12 cellular contexts compared by ENCODE assay signal in the genomic region with DNA sequence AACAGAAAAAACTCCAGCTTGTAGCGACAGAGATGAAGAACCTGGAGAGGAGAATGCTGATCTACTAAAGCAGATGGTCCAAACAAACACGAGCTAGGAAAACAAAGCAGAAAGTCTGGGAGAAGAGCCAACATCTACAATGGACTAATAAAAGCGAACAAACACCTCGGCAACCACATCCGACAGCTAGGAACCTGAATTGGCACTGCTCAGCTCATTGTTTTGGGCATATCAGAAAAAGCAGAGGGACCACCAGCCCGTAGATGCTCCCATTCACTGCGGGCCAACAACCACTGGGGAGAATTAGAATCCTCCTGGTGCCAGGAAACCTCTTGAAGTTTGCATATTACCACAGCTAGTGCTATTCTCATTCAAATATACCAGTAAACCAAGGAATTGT.
DNase-seq lines count a peak whose midpoint lies in the region; ATAC-seq, FAIRE-seq and TF ChIP-seq lines count a peak whose summit lies in the region.
"Had no signal": no experiment of that assay in that cellular context is flagged by ENCODE, and none has a peak within 500 bp of the region (broad histone marks: within the 10 kb centered on the region; RNA-seq: fewer than 3 reads in every experiment).

No MANE protein-coding gene starts in this region.

- no peak for TF ChIP-seq CTCF in GM23338 (conservative IDR thresholded peaks at IDR 0.05; ENCODE audit: low read depth in 2 of 2)
- no peak for TF ChIP-seq CTCF in psoas muscle (IDR thresholded peaks at IDR 0.05)
- TF ChIP-seq CTCF in suprapubic skin (IDR thresholded peaks at IDR 0.05) = no peak

- WGBS in psoas muscle, 3 donors = 12 to 27% (median 26%) methylated on average over 7 of the region's 7 CpGs
- WGBS in suprapubic skin = 55% methylated on average over 7 of the region's 7 CpGs

- TF ChIP-seq POLR2A in suprapubic skin (IDR thresholded peaks at IDR 0.05) = no peak

- intact Hi-C loops in psoas muscle (cut with DNase I) = no loop called here

- H4K20me1 ChIP-seq in GM23338 (replicated peaks; ENCODE audit: insufficient read depth) = no peaks in the 10 kb centered on the region

- DNase-seq in GM23338 (ENCODE audit: low spot score) (no peak), NCI-H1436 treated with DMSO at 0.1 percent for 48 hours (lab: John Stamatoyannopoulos, UW) (peak; percentile 90), NCI-H748 treated with DMSO at 0.1 percent for 48 hours (lab: John Stamatoyannopoulos, UW) (peak; percentile 99), psoas muscle (no peak), SKM-1 (lab: John Stamatoyannopoulos, UW; ENCODE audit: unreplicated experiment) (no peak), suprapubic skin (ENCODE audit: low spot score in 2 of 2) (no peak)
- DNase-seq: activated CD4-positive, alpha-beta T cell treated with anti-CD3 and anti-CD28 coated beads, Interleukin-2, amount 50 U/mL, for 1 hour; CD8-positive, alpha-beta memory T cell; right lobe of liver had no signal

- H3K4me3 Mint-ChIP-seq in GM23338 = no peak overlapping the region
- H3K4me3 Mint-ChIP-seq: CD8-positive, alpha-beta memory T cell had no signal

- H3K79me2 ChIP-seq in GM23338 (replicated peaks; ENCODE audit: insufficient read depth) = no peaks in the 10 kb centered on the region

- H3K4me1 ChIP-seq in GM23338 (ENCODE audit: insufficient read depth) = peaks cover 26% of the 10 kb centered on the region
- no peaks in the 10 kb centered on the region for H3K4me1 ChIP-seq in psoas muscle
- H3K4me1 ChIP-seq in suprapubic skin = no peaks in the 10 kb centered on the region
- H3K4me1 ChIP-seq: right lobe of liver, tibial nerve had no signal

- no peak for TF ChIP-seq EP300 in suprapubic skin (IDR thresholded peaks at IDR 0.05)

- no peaks in the 10 kb centered on the region for H3K9me3 ChIP-seq in psoas muscle
- no peaks in the 10 kb centered on the region for H3K9me3 ChIP-seq in suprapubic skin
- H3K9me3 ChIP-seq: right lobe of liver, tibial nerve had no signal

- 0 out of 2 replicates have a peak overlapping the region, but pooled peaks have one; percentile 39 for H2AFZ ChIP-seq in GM23338

- H3K27me3 Mint-ChIP-seq in GM23338 (ENCODE audit: insufficient read depth, low read depth, poor library complexity) = peaks cover 3% of the 10 kb centered on the region
- H3K27me3 Mint-ChIP-seq: CD8-positive, alpha-beta memory T cell had no signal

- peak overlapping the region; percentile 46 for H3K4me2 ChIP-seq in GM23338

- H3K9me2 ChIP-seq in GM23338 (ENCODE audit: insufficient read depth) = no peaks in the 10 kb centered on the region; the same call in 1 of the 2 replicates

- FAIRE-seq in islet of Langerhans (lab: Jason Lieb, UNC) = peak; percentile 99

- H3K27me3 ChIP-seq in GM23338 (ENCODE audit: insufficient read depth) (no peaks in the 10 kb centered on the region), psoas muscle (ENCODE audit: insufficient read depth in 3 of 3, low read length in 2 of 3) (no peaks in the 10 kb centered on the region), suprapubic skin (no peaks in the 10 kb centered on the region)
- H3K27me3 ChIP-seq: right lobe of liver, tibial nerve had no signal

- H3K36me3 ChIP-seq in GM23338 (ENCODE audit: insufficient read depth) = no peaks in the 10 kb centered on the region; the same call in 1 of the 2 replicates
- no peaks in the 10 kb centered on the region for H3K36me3 ChIP-seq in psoas muscle (ENCODE audit: insufficient read depth in 1 of 2, low read depth in 1 of 2)
- H3K36me3 ChIP-seq in suprapubic skin = no peaks in the 10 kb centered on the region
- H3K36me3 ChIP-seq: right lobe of liver, tibial nerve had no signal

- H3K27ac Mint-ChIP-seq in GM23338 = no peak overlapping the region
- H3K27ac Mint-ChIP-seq: activated naive CD4-positive, alpha-beta T cell treated with anti-CD3 and anti-CD28 coated beads, Interleukin-2, amount 50 U/mL, for 72 hours; CD8-positive, alpha-beta memory T cell had no signal

- H3K36me3 Mint-ChIP-seq in GM23338 (ENCODE audit: low read depth) = peaks cover 4% of the 10 kb centered on the region; the same call in 2 of the 3 replicates
- H3K36me3 Mint-ChIP-seq: activated naive CD4-positive, alpha-beta T cell treated with anti-CD3 and anti-CD28 coated beads, Interleukin-2, amount 50 U/mL, for 72 hours; CD8-positive, alpha-beta memory T cell had no signal

- H3K4me1 Mint-ChIP-seq in GM23338 = peaks cover 18% of the 10 kb centered on the region
- H3K4me1 Mint-ChIP-seq: CD8-positive, alpha-beta memory T cell had no signal

- no peaks in the 10 kb centered on the region for H3F3A ChIP-seq in GM23338 (replicated peaks; ENCODE audit: low read depth)

- H3K27ac ChIP-seq in GM23338 (ENCODE audit: low read depth) (no peak overlapping the region), psoas muscle (no peak overlapping the region), suprapubic skin (no peak overlapping the region)
- H3K27ac ChIP-seq: right lobe of liver, tibial nerve had no signal

- ATAC-seq in GM23338 = no peak
- no peak for ATAC-seq in psoas muscle
- ATAC-seq: activated naive CD4-positive, alpha-beta T cell treated with anti-CD3 and anti-CD28 coated beads, Interleukin-2, amount 50 U/mL, for 72 hours had no signal

- no peak overlapping the region for H3K4me3 ChIP-seq in GM23338
- no peak overlapping the region for H3K4me3 ChIP-seq in psoas muscle
- H3K4me3 ChIP-seq in suprapubic skin = no peak overlapping the region
- H3K4me3 ChIP-seq: right lobe of liver, tibial nerve had no signal

- H3K9me3 Mint-ChIP-seq in GM23338 = 0 out of 3 replicates have a peak, but pooled peaks cover 3% of the 10 kb centered on the region
- H3K9me3 Mint-ChIP-seq: activated naive CD4-positive, alpha-beta T cell treated with anti-CD3 and anti-CD28 coated beads, Interleukin-2, amount 50 U/mL, for 72 hours had no signal

TF ChIP-seq in GM23338, 12 proteins besides CTCF, POLR2A, EP300 and RAD21 (continues in another document):
- TF ChIP-seq NANOG (IDR thresholded peaks at IDR 0.05; ENCODE audit: borderline replicate concordance) = no peak
- TF ChIP-seq STAT1 (IDR thresholded peaks at IDR 0.05; ENCODE audit: unreplicated experiment) = no peak
- TF ChIP-seq, protein P1, sequence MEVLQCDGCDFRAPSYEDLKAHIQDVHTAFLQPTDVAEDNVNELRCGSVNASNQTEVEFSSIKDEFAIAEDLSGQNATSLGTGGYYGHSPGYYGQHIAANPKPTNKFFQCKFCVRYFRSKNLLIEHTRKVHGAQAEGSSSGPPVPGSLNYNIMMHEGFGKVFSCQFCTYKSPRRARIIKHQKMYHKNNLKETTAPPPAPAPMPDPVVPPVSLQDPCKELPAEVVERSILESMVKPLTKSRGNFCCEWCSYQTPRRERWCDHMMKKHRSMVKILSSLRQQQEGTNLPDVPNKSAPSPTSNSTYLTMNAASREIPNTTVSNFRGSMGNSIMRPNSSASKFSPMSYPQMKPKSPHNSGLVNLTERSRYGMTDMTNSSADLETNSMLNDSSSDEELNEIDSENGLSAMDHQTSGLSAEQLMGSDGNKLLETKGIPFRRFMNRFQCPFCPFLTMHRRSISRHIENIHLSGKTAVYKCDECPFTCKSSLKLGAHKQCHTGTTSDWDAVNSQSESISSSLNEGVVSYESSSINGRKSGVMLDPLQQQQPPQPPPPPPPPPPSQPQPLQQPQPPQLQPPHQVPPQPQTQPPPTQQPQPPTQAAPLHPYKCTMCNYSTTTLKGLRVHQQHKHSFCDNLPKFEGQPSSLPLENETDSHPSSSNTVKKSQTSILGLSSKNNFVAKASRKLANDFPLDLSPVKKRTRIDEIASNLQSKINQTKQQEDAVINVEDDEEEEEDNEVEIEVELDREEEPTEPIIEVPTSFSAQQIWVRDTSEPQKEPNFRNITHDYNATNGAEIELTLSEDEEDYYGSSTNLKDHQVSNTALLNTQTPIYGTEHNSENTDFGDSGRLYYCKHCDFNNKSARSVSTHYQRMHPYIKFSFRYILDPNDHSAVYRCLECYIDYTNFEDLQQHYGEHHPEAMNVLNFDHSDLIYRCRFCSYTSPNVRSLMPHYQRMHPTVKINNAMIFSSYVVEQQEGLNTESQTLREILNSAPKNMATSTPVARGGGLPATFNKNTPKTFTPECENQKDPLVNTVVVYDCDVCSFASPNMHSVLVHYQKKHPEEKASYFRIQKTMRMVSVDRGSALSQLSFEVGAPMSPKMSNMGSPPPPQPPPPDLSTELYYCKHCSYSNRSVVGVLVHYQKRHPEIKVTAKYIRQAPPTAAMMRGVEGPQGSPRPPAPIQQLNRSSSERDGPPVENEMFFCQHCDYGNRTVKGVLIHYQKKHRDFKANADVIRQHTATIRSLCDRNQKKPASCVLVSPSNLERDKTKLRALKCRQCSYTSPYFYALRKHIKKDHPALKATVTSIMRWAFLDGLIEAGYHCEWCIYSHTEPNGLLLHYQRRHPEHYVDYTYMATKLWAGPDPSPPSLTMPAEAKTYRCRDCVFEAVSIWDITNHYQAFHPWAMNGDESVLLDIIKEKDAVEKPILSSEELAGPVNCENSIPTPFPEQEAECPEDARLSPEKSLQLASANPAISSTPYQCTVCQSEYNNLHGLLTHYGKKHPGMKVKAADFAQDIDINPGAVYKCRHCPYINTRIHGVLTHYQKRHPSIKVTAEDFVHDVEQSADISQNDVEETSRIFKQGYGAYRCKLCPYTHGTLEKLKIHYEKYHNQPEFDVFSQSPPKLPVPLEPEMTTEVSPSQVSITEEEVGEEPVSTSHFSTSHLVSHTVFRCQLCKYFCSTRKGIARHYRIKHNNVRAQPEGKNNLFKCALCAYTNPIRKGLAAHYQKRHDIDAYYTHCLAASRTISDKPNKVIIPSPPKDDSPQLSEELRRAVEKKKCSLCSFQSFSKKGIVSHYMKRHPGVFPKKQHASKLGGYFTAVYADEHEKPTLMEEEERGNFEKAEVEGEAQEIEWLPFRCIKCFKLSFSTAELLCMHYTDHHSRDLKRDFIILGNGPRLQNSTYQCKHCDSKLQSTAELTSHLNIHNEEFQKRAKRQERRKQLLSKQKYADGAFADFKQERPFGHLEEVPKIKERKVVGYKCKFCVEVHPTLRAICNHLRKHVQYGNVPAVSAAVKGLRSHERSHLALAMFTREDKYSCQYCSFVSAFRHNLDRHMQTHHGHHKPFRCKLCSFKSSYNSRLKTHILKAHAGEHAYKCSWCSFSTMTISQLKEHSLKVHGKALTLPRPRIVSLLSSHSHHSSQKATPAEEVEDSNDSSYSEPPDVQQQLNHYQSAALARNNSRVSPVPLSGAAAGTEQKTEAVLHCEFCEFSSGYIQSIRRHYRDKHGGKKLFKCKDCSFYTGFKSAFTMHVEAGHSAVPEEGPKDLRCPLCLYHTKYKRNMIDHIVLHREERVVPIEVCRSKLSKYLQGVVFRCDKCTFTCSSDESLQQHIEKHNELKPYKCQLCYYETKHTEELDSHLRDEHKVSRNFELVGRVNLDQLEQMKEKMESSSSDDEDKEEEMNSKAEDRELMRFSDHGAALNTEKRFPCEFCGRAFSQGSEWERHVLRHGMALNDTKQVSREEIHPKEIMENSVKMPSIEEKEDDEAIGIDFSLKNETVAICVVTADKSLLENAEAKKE (CRISPR knock-in tag; IDR thresholded peaks at IDR 0.05) = no peak
- no peak for TF ChIP-seq EZH2 (IDR thresholded peaks at IDR 0.05; ENCODE audit: low read depth, unreplicated experiment)
- TF ChIP-seq ZNF331 (CRISPR knock-in tag; IDR thresholded peaks at IDR 0.05; ENCODE audit: low read depth) = no peak
- no peak for TF ChIP-seq CREB1 (CRISPR knock-in tag; IDR thresholded peaks at IDR 0.05; ENCODE audit: low read depth)
- no peak for TF ChIP-seq ZNF114 (CRISPR knock-in tag; IDR thresholded peaks at IDR 0.05)
- no peak for TF ChIP-seq JUNB (IDR thresholded peaks at IDR 0.05; ENCODE audit: unreplicated experiment)

Comparison
In these comparisons a context has a peak if more than half of its experiments do, and no peak if none do; other contexts are left out.
1. DNase-seq: peak in NCI-H1436 treated with DMSO at 0.1 percent for 48 hours (single experiment) and NCI-H748 treated with DMSO at 0.1 percent for 48 hours (single experiment); none in GM23338 (single experiment), psoas muscle (0 of 2), SKM-1 (single experiment) and suprapubic skin (0 of 2).